Comparison of ENCODE assay signal across 22 cellular contexts in genomic region chr13:111484959-111485358, GRCh38.
DNase-seq lines count a peak whose midpoint lies in the region; ATAC-seq, FAIRE-seq and TF ChIP-seq lines count a peak whose summit lies in the region.
"Had no signal": no experiment of that assay in that cellular context is flagged by ENCODE, and none has a peak within 500 bp of the region (broad histone marks: within the 10 kb centered on the region; RNA-seq: fewer than 3 reads in every experiment).

No MANE protein-coding gene starts in this region.

- POLR2A ChIA-PET in naive thymus-derived CD4-positive, alpha-beta T cell (lab: Charles Lee), result no interaction called here

- H3K4me3 ChIP-seq in kidney (ENCODE audit: low read length in 2 of 2) (no peak overlapping the region), upper lobe of right lung (no peak overlapping the region), body of pancreas (no peak overlapping the region)
- no peak overlapping the region for H3K4me3 ChIP-seq in naive thymus-derived CD4-positive, alpha-beta T cell (ENCODE audit: low read length)
- H3K4me3 ChIP-seq: GM12878 had no signal

- intact Hi-C loops in kidney (cut with DNase I), result no loop called here
- intact Hi-C loops in posterior vena cava (cut with DNase I), result loop anchor here in 1 of 2 donors (10.0 kb wide), 1 partner anchor 1120 kb away; no protein-coding TSS in a partner anchor
- intact Hi-C loops in upper lobe of right lung (cut with DNase I), result no loop called here
- intact Hi-C loops in body of pancreas (cut with DNase I), result no loop called here
- intact Hi-C loops in naive thymus-derived CD4-positive, alpha-beta T cell (cut with micrococcal nuclease), result no loop called here

- H3K9me3 Mint-ChIP-seq in glutamatergic neuron (ENCODE audit: unreplicated experiment), result peaks cover 6% of the 10 kb centered on the region
- H3K9me3 Mint-ChIP-seq in naive thymus-derived CD4-positive, alpha-beta T cell, result peaks cover 0 to 19% (median 1%) of the 10 kb centered on the region in 11 donors

- H3K4me1 Mint-ChIP-seq in glutamatergic neuron (ENCODE audit: low read depth, unreplicated experiment), result peaks cover 29% of the 10 kb centered on the region
- no peaks in the 10 kb centered on the region for H3K4me1 Mint-ChIP-seq in naive thymus-derived CD4-positive, alpha-beta T cell
- H3K4me1 Mint-ChIP-seq: CD4-positive, CD25-positive, alpha-beta regulatory T cell; CD8-positive, alpha-beta memory T cell had no signal

- H3K36me3 ChIP-seq in kidney (ENCODE audit: control insufficient read depth in 1 of 2, insufficient read depth in 2 of 2, low read length in 2 of 2), result no peaks in the 10 kb centered on the region
- H3K36me3 ChIP-seq in upper lobe of right lung, result no peaks in the 10 kb centered on the region
- H3K36me3 ChIP-seq in body of pancreas (replicated peaks in 1 of 2; ENCODE audit: insufficient read depth in 1 of 2, low read depth in 2 of 2), result no peaks in the 10 kb centered on the region
- no peaks in the 10 kb centered on the region for H3K36me3 ChIP-seq in naive thymus-derived CD4-positive, alpha-beta T cell (ENCODE audit: control insufficient read depth in 2 of 3, insufficient read depth in 3 of 3, low read length in 3 of 3)
- H3K36me3 ChIP-seq: BE2C had no signal

- H3K4me1 ChIP-seq in kidney (ENCODE audit: control insufficient read depth in 1 of 2, insufficient read depth in 1 of 2, low read depth in 1 of 2, low read length in 2 of 2), result no peaks in the 10 kb centered on the region
- H3K4me1 ChIP-seq in upper lobe of right lung, result no peaks in the 10 kb centered on the region
- no peaks in the 10 kb centered on the region for H3K4me1 ChIP-seq in body of pancreas
- no peaks in the 10 kb centered on the region for H3K4me1 ChIP-seq in naive thymus-derived CD4-positive, alpha-beta T cell (ENCODE audit: control insufficient read depth in 2 of 2, insufficient read depth in 2 of 2, low read length in 2 of 2)
- H3K4me1 ChIP-seq: BE2C had no signal

- peak overlapping the region; percentile 18 for H3K4me3 Mint-ChIP-seq in glutamatergic neuron (ENCODE audit: unreplicated experiment)
- no peak overlapping the region for H3K4me3 Mint-ChIP-seq in naive thymus-derived CD4-positive, alpha-beta T cell
- H3K4me3 Mint-ChIP-seq: CD4-positive, CD25-positive, alpha-beta regulatory T cell; CD8-positive, alpha-beta memory T cell; H9 had no signal

- H3K9me3 ChIP-seq in kidney (ENCODE audit: control insufficient read depth in 1 of 2, low read length in 2 of 2), result peaks cover 2 to 10% of the 10 kb centered on the region in 2 donors
- peaks cover 8% of the 10 kb centered on the region for H3K9me3 ChIP-seq in upper lobe of right lung
- peaks cover 0 to 16% (median 0%) of the 10 kb centered on the region in 3 donors for H3K9me3 ChIP-seq in body of pancreas
- peaks cover 0 to 10% (median 0%) of the 10 kb centered on the region in 3 experiments for H3K9me3 ChIP-seq in naive thymus-derived CD4-positive, alpha-beta T cell (ENCODE audit: control insufficient read depth in 2 of 3, low read length in 3 of 3)
- H3K9me3 ChIP-seq: BE2C had no signal

- no peak for TF ChIP-seq CTCF in glutamatergic neuron (IDR thresholded peaks at IDR 0.05; ENCODE audit: partially characterized antibody, unreplicated experiment)
- TF ChIP-seq CTCF in kidney (IDR thresholded peaks at IDR 0.05; ENCODE audit: borderline replicate concordance, extremely low read depth, insufficient read depth), result no peak
- no peak for TF ChIP-seq CTCF in upper lobe of right lung (IDR thresholded peaks at IDR 0.05)
- no peak for TF ChIP-seq CTCF in body of pancreas (IDR thresholded peaks at IDR 0.05)

- FAIRE-seq in kidney (lab: Jason Lieb, UNC), result no peak
- FAIRE-seq: A204.1, GM12878, GM19239, H1, HTR-8/SVneo had no signal

- no peak overlapping the region for H3K27ac ChIP-seq in kidney (ENCODE audit: low read depth in 2 of 2, low read length in 2 of 2)
- no peak overlapping the region for H3K27ac ChIP-seq in upper lobe of right lung
- H3K27ac ChIP-seq in body of pancreas, result no peak overlapping the region
- no peak overlapping the region for H3K27ac ChIP-seq in naive thymus-derived CD4-positive, alpha-beta T cell (ENCODE audit: low read depth, low read length)

- H3K27ac Mint-ChIP-seq in glutamatergic neuron (ENCODE audit: unreplicated experiment), result peak overlapping the region; percentile 19
- no peak overlapping the region for H3K27ac Mint-ChIP-seq in naive thymus-derived CD4-positive, alpha-beta T cell
- H3K27ac Mint-ChIP-seq: CD4-positive, CD25-positive, alpha-beta regulatory T cell; CD8-positive, alpha-beta memory T cell; H9 had no signal

- H3K36me3 Mint-ChIP-seq in glutamatergic neuron (ENCODE audit: unreplicated experiment), result peaks cover 10% of the 10 kb centered on the region
- peaks cover 0 to 4% (median 0%) of the 10 kb centered on the region in 5 donors for H3K36me3 Mint-ChIP-seq in naive thymus-derived CD4-positive, alpha-beta T cell
- H3K36me3 Mint-ChIP-seq: CD4-positive, CD25-positive, alpha-beta regulatory T cell; CD8-positive, alpha-beta memory T cell had no signal

- no peak for DNase-seq in glutamatergic neuron
- peak; percentile 15 for DNase-seq in kidney
- peak; percentile 36 for DNase-seq in posterior vena cava (ENCODE audit: low spot score)
- DNase-seq in upper lobe of right lung, result peak; percentile 21
- DNase-seq in body of pancreas, result no peak
- no peak for DNase-seq in activated CD4-positive, alpha-beta T cell treated with anti-CD3 and anti-CD28 coated beads for 1 hour
- DNase-seq in naive thymus-derived CD4-positive, alpha-beta T cell, result no peak
- DNase-seq: ACHN; BE2C; C1 segment of cervical spinal cord; CD4-positive, CD25-positive, alpha-beta regulatory T cell; CD8-positive, alpha-beta memory T cell; DMS 273 treated with DMSO at 0.1 percent for 48 hours; DMS53; DND-41; EL; H9 had no signal

- TF ChIP-seq POLR2A in body of pancreas (IDR thresholded peaks at IDR 0.05), result no peak

- H3K27me3 Mint-ChIP-seq in glutamatergic neuron (ENCODE audit: unreplicated experiment), result peaks cover 3% of the 10 kb centered on the region
- peaks cover 0 to 8% (median 3%) of the 10 kb centered on the region in 5 donors for H3K27me3 Mint-ChIP-seq in naive thymus-derived CD4-positive, alpha-beta T cell

- WGBS in body of pancreas, 2 donors, result 80 to 84% methylated on average over 7 of the region's 7 CpGs

- no peak overlapping the region for H3K9ac ChIP-seq in kidney (ENCODE audit: low read length in 2 of 2)

- H3K27me3 ChIP-seq in upper lobe of right lung (no peaks in the 10 kb centered on the region), body of pancreas (peaks cover 0 to 4% of the 10 kb centered on the region in 2 donors)
- no peaks in the 10 kb centered on the region for H3K27me3 ChIP-seq in naive thymus-derived CD4-positive, alpha-beta T cell (ENCODE audit: control insufficient read depth in 2 of 2, insufficient read depth in 2 of 2, low read length in 2 of 2)

- ATAC-seq in upper lobe of right lung (no peak), body of pancreas (no peak)
- no peak for ATAC-seq in naive thymus-derived CD4-positive, alpha-beta T cell
- ATAC-seq: GM12878 had no signal

- CTCF ChIA-PET in naive thymus-derived CD4-positive, alpha-beta T cell (lab: Charles Lee), result no interaction called here

Comparison
In these comparisons a context has a peak if more than half of its experiments do, and no peak if none do; other contexts are left out.
1. DNase-seq: peak in kidney (single experiment), posterior vena cava (single experiment) and upper lobe of right lung (single experiment); none in glutamatergic neuron (single experiment), body of pancreas (0 of 4), activated CD4-positive, alpha-beta T cell treated with anti-CD3 and anti-CD28 coated beads for 1 hour (single experiment) and naive thymus-derived CD4-positive, alpha-beta T cell (0 of 9).